In the genomic region with DNA sequence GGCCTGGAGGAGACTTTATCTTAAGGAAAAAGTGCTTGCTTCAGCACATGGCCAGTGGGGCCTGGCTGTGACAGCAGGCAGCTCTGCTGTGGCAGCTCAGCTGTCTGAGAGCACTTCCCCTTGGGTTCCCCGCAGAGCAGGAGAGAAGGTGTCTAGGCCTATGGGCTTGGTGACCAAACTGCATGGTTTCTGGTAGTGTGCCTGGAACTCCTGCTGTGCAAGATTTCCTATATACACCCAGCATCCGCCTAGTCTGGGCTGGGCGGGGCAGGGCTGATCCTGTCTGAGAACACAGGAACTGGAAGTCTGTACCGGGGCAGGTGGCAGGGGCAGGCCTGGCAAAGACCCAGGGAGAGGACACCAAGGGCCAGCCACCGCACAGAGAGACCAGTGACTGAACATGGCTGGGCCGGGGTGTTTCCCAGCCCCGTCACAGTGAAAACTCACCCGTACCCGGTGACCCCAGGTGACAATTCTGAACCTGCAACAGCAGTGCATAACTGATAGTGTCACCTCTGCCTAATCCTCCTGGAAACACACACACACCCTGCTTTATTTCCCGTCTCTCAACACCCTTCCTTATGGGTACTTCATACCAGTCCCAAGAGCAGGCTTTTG, we compare ENCODE assay signal across 8 cellular contexts. TPM values are rescaled to one million over a fixed set of nuclear protein-coding genes. Genes with fewer than 3 reads are reported as not detected.
DNase-seq lines count a peak whose midpoint lies in the region; ATAC-seq and TF ChIP-seq lines count a peak whose summit lies in the region.

No MANE protein-coding gene starts in this region.

- ATAC-seq in GM19452 (IDR thresholded peaks at IDR 0.05; ENCODE audit: unreplicated experiment) (peak; percentile 47), HG03558 (IDR thresholded peaks at IDR 0.05; ENCODE audit: extremely low read depth, unreplicated experiment) (peak; percentile 34), foreskin keratinocyte (peak; percentile 16)

- H3K27ac ChIP-seq in foreskin keratinocyte (peak overlapping the region; percentile 17), rectal smooth muscle tissue (ENCODE audit: low read depth, low read length) (peak overlapping the region; percentile 53)

- DNase-seq in EH (ENCODE audit: low read depth) (peak; percentile 18), SKM-1 (lab: John Stamatoyannopoulos, UW; ENCODE audit: unreplicated experiment) (peak; percentile 36), foreskin keratinocyte (no peak), foreskin fibroblast (no peak), NCI-H748 treated with DMSO at 0.1 percent for 48 hours (lab: John Stamatoyannopoulos, UW) (no peak)

- no peaks in the 10 kb centered on the region for H3K36me3 ChIP-seq in rectal smooth muscle tissue (ENCODE audit: control insufficient read depth, insufficient read depth, low read length)

- H3K4me3 ChIP-seq in rectal smooth muscle tissue (ENCODE audit: low read length) (peak overlapping the region; percentile 6), foreskin fibroblast (ENCODE audit: low read depth in 1 of 2, low read length in 2 of 2) (no peak overlapping the region)

- H3K9ac ChIP-seq in rectal smooth muscle tissue (ENCODE audit: low read length) = no peak overlapping the region

- H3K4me1 ChIP-seq in foreskin keratinocyte (peaks cover 25% of the 10 kb centered on the region), rectal smooth muscle tissue (ENCODE audit: control insufficient read depth, insufficient read depth, low read length) (peaks cover 36% of the 10 kb centered on the region)

- H3K27me3 ChIP-seq in foreskin keratinocyte = no peaks in the 10 kb centered on the region
- H3K27me3 ChIP-seq in rectal smooth muscle tissue (ENCODE audit: control insufficient read depth, insufficient read depth, low read length) = no peaks in the 10 kb centered on the region

- TF ChIP-seq CTCF in foreskin keratinocyte (conservative IDR thresholded peaks at IDR 0.05) (no peak), foreskin fibroblast (IDR thresholded peaks at IDR 0.05; ENCODE audit: low read depth, low read length) (no peak)

RNA-seq across cellular contexts. Expression of a gene that starts 39.3 kb away (rescaled TPM):
- total RNA-seq in foreskin keratinocyte = 26.2 and 28.5 TPM in 2 replicates
- 3.7 and 4.1 TPM in 2 replicates for polyA plus RNA-seq in foreskin keratinocyte

RNA-seq across cellular contexts. Expression of a gene that starts 41.4 kb away (rescaled TPM):
- total RNA-seq in foreskin keratinocyte = 0.67 and 0.88 TPM in 2 replicates
- polyA plus RNA-seq in foreskin keratinocyte = 0.48 and 0.50 TPM in 2 replicates

Comparison
In these comparisons a context has a peak if more than half of its experiments do, and no peak if none do; other contexts are left out.
1. DNase-seq: peak in EH (single experiment) and SKM-1 (single experiment); none in foreskin keratinocyte (0 of 2), foreskin fibroblast (0 of 2) and NCI-H748 treated with DMSO at 0.1 percent for 48 hours (single experiment).
2. Peak in every context shown above with its lines, with median percentiles within 50 percentile points of each other: ATAC-seq.